Comparison of ENCODE assay signal across 10 cellular contexts in genomic region chr10:1643161-1643910, GRCh38.
DNase-seq lines count a peak whose midpoint lies in the region; ATAC-seq and TF ChIP-seq lines count a peak whose summit lies in the region.
"Had no signal": no experiment of that assay in that cellular context is flagged by ENCODE, and none has a peak within 500 bp of the region (broad histone marks: within the 10 kb centered on the region; RNA-seq: fewer than 3 reads in every experiment).

No MANE protein-coding gene starts in this region.

- no peaks in the 10 kb centered on the region for H3K9me3 Mint-ChIP-seq in activated T-cell treated with anti-CD3 and anti-CD28 coated beads, Interleukin-2, amount 50 U/mL, for 24 hours
- H3K9me3 Mint-ChIP-seq in activated naive CD4-positive, alpha-beta T cell treated with anti-CD3 and anti-CD28 coated beads for 36 hours, result no peaks in the 10 kb centered on the region
- no peaks in the 10 kb centered on the region for H3K9me3 Mint-ChIP-seq in stimulated activated memory B cell treated with anti-CD40 and anti-IgM and Interleukin-4, amounts not matched to agents 10 μg/mL and 1 μg/mL and 100 μg/mL, for 72 hours

- CTCF ChIA-PET in activated naive CD4-positive, alpha-beta T cell treated with anti-CD3 and anti-CD28 coated beads for 36 hours (lab: Charles Lee), result interaction anchor here (0.6 kb wide), 1 partner anchor 446 kb away, joined by 3 read pairs; no protein-coding TSS in a partner anchor

- H3K27me3 ChIP-seq in uterus, result no peaks in the 10 kb centered on the region

- H3K27ac ChIP-seq in uterus, result no peak overlapping the region
- H3K27ac ChIP-seq: C4-2B had no signal

- TF ChIP-seq CTCF in uterus (IDR thresholded peaks at IDR 0.05), result no peak

- H3K9me3 ChIP-seq in uterus, result no peaks in the 10 kb centered on the region

- no peak for TF ChIP-seq POLR2A in uterus (IDR thresholded peaks at IDR 0.05)

- H3K27me3 Mint-ChIP-seq in activated T-cell treated with anti-CD3 and anti-CD28 coated beads, Interleukin-2, amount 50 U/mL, for 24 hours, result peaks cover 16% of the 10 kb centered on the region
- peaks cover 13% of the 10 kb centered on the region for H3K27me3 Mint-ChIP-seq in activated naive CD4-positive, alpha-beta T cell treated with anti-CD3 and anti-CD28 coated beads for 36 hours (ENCODE audit: low read depth)
- peaks cover 26% of the 10 kb centered on the region for H3K27me3 Mint-ChIP-seq in stimulated activated memory B cell treated with anti-CD40 and anti-IgM and Interleukin-4, amounts not matched to agents 10 μg/mL and 1 μg/mL and 100 μg/mL, for 72 hours
- H3K27me3 Mint-ChIP-seq: activated naive CD8-positive, alpha-beta T cell had no signal

- H3K4me3 ChIP-seq in uterus, result no peak overlapping the region

- peak; percentile 49 for ATAC-seq in HG03196 (IDR thresholded peaks at IDR 0.05; ENCODE audit: unreplicated experiment)
- peak; percentile 80 for ATAC-seq in stimulated activated memory B cell treated with anti-CD40 and anti-IgM and Interleukin-4, amounts not matched to agents 10 μg/mL and 1 μg/mL and 100 μg/mL, for 72 hours
- ATAC-seq in HG03108 (IDR thresholded peaks at IDR 0.05; ENCODE audit: unreplicated experiment), result no peak

- no peak overlapping the region for H3K4me3 Mint-ChIP-seq in activated T-cell treated with anti-CD3 and anti-CD28 coated beads, Interleukin-2, amount 50 U/mL, for 24 hours
- no peak overlapping the region for H3K4me3 Mint-ChIP-seq in activated naive CD4-positive, alpha-beta T cell treated with anti-CD3 and anti-CD28 coated beads for 36 hours
- H3K4me3 Mint-ChIP-seq in stimulated activated memory B cell treated with anti-CD40 and anti-IgM and Interleukin-4, amounts not matched to agents 10 μg/mL and 1 μg/mL and 100 μg/mL, for 72 hours, result peak overlapping the region; percentile 45
- H3K4me3 Mint-ChIP-seq: activated naive CD8-positive, alpha-beta T cell had no signal

- H3K4me1 Mint-ChIP-seq in activated T-cell treated with anti-CD3 and anti-CD28 coated beads, Interleukin-2, amount 50 U/mL, for 24 hours (ENCODE audit: low read depth), result peaks cover 14% of the 10 kb centered on the region
- peaks cover 24% of the 10 kb centered on the region for H3K4me1 Mint-ChIP-seq in activated naive CD4-positive, alpha-beta T cell treated with anti-CD3 and anti-CD28 coated beads for 36 hours (ENCODE audit: low read depth)
- peaks cover 22% of the 10 kb centered on the region for H3K4me1 Mint-ChIP-seq in stimulated activated memory B cell treated with anti-CD40 and anti-IgM and Interleukin-4, amounts not matched to agents 10 μg/mL and 1 μg/mL and 100 μg/mL, for 72 hours

- no peaks in the 10 kb centered on the region for H3K4me1 ChIP-seq in uterus

- no peaks in the 10 kb centered on the region for H3K36me3 Mint-ChIP-seq in activated T-cell treated with anti-CD3 and anti-CD28 coated beads, Interleukin-2, amount 50 U/mL, for 24 hours (ENCODE audit: low read depth)
- H3K36me3 Mint-ChIP-seq in activated naive CD4-positive, alpha-beta T cell treated with anti-CD3 and anti-CD28 coated beads for 36 hours (ENCODE audit: low read depth), result no peaks in the 10 kb centered on the region
- H3K36me3 Mint-ChIP-seq in stimulated activated memory B cell treated with anti-CD40 and anti-IgM and Interleukin-4, amounts not matched to agents 10 μg/mL and 1 μg/mL and 100 μg/mL, for 72 hours, result no peaks in the 10 kb centered on the region
- H3K36me3 Mint-ChIP-seq: activated naive CD8-positive, alpha-beta T cell had no signal

- no peaks in the 10 kb centered on the region for H3K36me3 ChIP-seq in uterus

- peak overlapping the region; percentile 80 for H3K27ac Mint-ChIP-seq in activated T-cell treated with anti-CD3 and anti-CD28 coated beads, Interleukin-2, amount 50 U/mL, for 24 hours
- peak overlapping the region; percentile 93 for H3K27ac Mint-ChIP-seq in activated naive CD4-positive, alpha-beta T cell treated with anti-CD3 and anti-CD28 coated beads for 36 hours
- no peak overlapping the region for H3K27ac Mint-ChIP-seq in stimulated activated memory B cell treated with anti-CD40 and anti-IgM and Interleukin-4, amounts not matched to agents 10 μg/mL and 1 μg/mL and 100 μg/mL, for 72 hours
- H3K27ac Mint-ChIP-seq: activated naive CD8-positive, alpha-beta T cell had no signal

- intact Hi-C loops in activated naive CD4-positive, alpha-beta T cell treated with anti-CD3 and anti-CD28 coated beads for 36 hours (cut with micrococcal nuclease), result loop anchor here (1.0 to 5.0 kb wide), 7 partner anchors 12 to 533 kb away; partner anchors contain the start of gene ADARB2
- intact Hi-C loops in uterus (cut with DNase I; ENCODE audit: low total_unique reads), result no loop called here

- no peak for DNase-seq in activated T-cell treated with anti-CD3 and anti-CD28 coated beads, Interleukin-2, amount 50 U/mL, for 24 hours
- DNase-seq in activated T-cell treated with anti-CD3 and anti-CD28 coated beads, Interleukin-2, amount 50 U/mL, for 1 hour, result no peak
- DNase-seq in activated naive CD4-positive, alpha-beta T cell treated with anti-CD3 and anti-CD28 coated beads for 36 hours, result peak; percentile 78
- DNase-seq in effector CD4-positive, alpha-beta T cell, result no peak
- DNase-seq in uterus, result no peak
